Comparison of ENCODE assay signal across 1 cellular context in the genomic region with DNA sequence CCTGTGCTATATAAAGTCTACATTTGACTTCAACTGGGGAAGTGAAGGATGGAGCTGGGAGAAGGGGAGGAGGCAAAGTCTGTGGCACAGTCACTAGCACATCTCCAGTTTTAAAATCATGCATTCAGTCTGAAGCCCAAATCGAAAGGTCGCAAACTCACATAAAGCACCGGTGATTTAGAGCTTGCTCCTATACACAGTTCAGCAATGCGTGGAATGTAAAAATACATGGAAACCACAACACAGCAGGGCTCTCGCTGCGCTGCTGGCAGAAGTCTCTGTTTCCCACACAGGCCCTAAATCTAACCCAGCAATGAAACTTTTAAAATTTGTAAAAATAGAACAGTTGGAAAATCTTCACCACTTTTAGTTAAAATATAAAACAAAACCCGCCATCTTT.
TF ChIP-seq lines count a peak whose summit lies in the region.

No MANE protein-coding gene starts in this region.

TF ChIP-seq in GM23338, 12 proteins besides CTCF, POLR2A, EP300 and RAD21 (continued from another document):
- TF ChIP-seq, protein P1, sequence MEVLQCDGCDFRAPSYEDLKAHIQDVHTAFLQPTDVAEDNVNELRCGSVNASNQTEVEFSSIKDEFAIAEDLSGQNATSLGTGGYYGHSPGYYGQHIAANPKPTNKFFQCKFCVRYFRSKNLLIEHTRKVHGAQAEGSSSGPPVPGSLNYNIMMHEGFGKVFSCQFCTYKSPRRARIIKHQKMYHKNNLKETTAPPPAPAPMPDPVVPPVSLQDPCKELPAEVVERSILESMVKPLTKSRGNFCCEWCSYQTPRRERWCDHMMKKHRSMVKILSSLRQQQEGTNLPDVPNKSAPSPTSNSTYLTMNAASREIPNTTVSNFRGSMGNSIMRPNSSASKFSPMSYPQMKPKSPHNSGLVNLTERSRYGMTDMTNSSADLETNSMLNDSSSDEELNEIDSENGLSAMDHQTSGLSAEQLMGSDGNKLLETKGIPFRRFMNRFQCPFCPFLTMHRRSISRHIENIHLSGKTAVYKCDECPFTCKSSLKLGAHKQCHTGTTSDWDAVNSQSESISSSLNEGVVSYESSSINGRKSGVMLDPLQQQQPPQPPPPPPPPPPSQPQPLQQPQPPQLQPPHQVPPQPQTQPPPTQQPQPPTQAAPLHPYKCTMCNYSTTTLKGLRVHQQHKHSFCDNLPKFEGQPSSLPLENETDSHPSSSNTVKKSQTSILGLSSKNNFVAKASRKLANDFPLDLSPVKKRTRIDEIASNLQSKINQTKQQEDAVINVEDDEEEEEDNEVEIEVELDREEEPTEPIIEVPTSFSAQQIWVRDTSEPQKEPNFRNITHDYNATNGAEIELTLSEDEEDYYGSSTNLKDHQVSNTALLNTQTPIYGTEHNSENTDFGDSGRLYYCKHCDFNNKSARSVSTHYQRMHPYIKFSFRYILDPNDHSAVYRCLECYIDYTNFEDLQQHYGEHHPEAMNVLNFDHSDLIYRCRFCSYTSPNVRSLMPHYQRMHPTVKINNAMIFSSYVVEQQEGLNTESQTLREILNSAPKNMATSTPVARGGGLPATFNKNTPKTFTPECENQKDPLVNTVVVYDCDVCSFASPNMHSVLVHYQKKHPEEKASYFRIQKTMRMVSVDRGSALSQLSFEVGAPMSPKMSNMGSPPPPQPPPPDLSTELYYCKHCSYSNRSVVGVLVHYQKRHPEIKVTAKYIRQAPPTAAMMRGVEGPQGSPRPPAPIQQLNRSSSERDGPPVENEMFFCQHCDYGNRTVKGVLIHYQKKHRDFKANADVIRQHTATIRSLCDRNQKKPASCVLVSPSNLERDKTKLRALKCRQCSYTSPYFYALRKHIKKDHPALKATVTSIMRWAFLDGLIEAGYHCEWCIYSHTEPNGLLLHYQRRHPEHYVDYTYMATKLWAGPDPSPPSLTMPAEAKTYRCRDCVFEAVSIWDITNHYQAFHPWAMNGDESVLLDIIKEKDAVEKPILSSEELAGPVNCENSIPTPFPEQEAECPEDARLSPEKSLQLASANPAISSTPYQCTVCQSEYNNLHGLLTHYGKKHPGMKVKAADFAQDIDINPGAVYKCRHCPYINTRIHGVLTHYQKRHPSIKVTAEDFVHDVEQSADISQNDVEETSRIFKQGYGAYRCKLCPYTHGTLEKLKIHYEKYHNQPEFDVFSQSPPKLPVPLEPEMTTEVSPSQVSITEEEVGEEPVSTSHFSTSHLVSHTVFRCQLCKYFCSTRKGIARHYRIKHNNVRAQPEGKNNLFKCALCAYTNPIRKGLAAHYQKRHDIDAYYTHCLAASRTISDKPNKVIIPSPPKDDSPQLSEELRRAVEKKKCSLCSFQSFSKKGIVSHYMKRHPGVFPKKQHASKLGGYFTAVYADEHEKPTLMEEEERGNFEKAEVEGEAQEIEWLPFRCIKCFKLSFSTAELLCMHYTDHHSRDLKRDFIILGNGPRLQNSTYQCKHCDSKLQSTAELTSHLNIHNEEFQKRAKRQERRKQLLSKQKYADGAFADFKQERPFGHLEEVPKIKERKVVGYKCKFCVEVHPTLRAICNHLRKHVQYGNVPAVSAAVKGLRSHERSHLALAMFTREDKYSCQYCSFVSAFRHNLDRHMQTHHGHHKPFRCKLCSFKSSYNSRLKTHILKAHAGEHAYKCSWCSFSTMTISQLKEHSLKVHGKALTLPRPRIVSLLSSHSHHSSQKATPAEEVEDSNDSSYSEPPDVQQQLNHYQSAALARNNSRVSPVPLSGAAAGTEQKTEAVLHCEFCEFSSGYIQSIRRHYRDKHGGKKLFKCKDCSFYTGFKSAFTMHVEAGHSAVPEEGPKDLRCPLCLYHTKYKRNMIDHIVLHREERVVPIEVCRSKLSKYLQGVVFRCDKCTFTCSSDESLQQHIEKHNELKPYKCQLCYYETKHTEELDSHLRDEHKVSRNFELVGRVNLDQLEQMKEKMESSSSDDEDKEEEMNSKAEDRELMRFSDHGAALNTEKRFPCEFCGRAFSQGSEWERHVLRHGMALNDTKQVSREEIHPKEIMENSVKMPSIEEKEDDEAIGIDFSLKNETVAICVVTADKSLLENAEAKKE (CRISPR knock-in tag; IDR thresholded peaks at IDR 0.05), result no peak
- TF ChIP-seq, protein P2, sequence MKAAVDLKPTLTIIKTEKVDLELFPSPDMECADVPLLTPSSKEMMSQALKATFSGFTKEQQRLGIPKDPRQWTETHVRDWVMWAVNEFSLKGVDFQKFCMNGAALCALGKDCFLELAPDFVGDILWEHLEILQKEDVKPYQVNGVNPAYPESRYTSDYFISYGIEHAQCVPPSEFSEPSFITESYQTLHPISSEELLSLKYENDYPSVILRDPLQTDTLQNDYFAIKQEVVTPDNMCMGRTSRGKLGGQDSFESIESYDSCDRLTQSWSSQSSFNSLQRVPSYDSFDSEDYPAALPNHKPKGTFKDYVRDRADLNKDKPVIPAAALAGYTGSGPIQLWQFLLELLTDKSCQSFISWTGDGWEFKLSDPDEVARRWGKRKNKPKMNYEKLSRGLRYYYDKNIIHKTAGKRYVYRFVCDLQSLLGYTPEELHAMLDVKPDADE (IDR thresholded peaks at IDR 0.05), result no peak
- TF ChIP-seq JUNB (IDR thresholded peaks at IDR 0.05; ENCODE audit: unreplicated experiment) (no peak), CREB1 (CRISPR knock-in tag; IDR thresholded peaks at IDR 0.05; ENCODE audit: low read depth) (no peak)
